26 cellular contexts compared by ENCODE assay signal in the genomic region with DNA sequence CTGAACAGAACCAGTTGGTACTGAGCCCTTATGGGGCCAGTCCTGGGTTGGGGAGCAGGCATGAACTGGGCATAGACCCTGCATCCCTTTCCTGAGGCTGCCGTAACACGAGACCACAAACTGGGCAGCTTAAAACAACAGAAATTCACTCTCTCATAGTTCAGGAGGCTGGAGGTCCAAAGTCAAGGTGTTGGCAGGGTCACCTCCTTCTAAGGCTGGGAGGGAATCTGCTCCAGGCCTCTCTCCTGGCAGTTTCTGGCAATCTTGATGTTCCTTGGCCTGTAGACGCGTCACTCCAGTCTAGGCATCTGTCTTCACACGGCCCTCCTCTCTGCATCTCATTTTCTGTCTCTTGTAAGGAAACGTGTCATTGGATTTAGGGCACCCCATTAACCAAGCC. TPM values are rescaled to one million over a fixed set of nuclear protein-coding genes. Genes with fewer than 3 reads are reported as not detected.
"Had no signal": no experiment of that assay in that cellular context is flagged by ENCODE, and none has a peak within 500 bp of the region (broad histone marks: within the 10 kb centered on the region; RNA-seq: fewer than 3 reads in every experiment).

No MANE protein-coding gene starts in this region.

- H3K4me3 ChIP-seq: gastroesophageal sphincter, hepatocyte, left ventricle myocardium inferior, lung, mucosa of descending colon, pancreas, psoas muscle, testis, transverse colon, uterus had no signal

- ATAC-seq: activated CD4-positive, CD25-positive, alpha-beta regulatory T cell treated with anti-CD3 and anti-CD28 coated beads, Interleukin-2, amount 50 U/mL, for 24 hours; gastroesophageal sphincter; mucosa of descending colon; pancreas; psoas muscle; stimulated activated naive CD8-positive, alpha-beta T cell treated with anti-CD3 and anti-CD28 coated beads, Interleukin-15, Interleukin-2, amounts not matched to agents 100 U/mL and 50 U/mL, for 24 hours had no signal

- H3K4me1 Mint-ChIP-seq: activated naive CD4-positive, alpha-beta T cell treated with anti-CD3 and anti-CD28 coated beads, Interleukin-2, amount 50 U/mL, for 24 hours had no signal

- H3K36me3 Mint-ChIP-seq: activated naive CD4-positive, alpha-beta T cell treated with anti-CD3 and anti-CD28 coated beads, Interleukin-2, amount 50 U/mL, for 24 hours had no signal

- DNase-seq: activated CD4-positive, alpha-beta T cell treated with anti-CD3 and anti-CD28 coated beads for 48 hours; activated CD4-positive, alpha-beta T cell treated with anti-CD3 and anti-CD28 coated beads, Interleukin-2, amount 50 U/mL, for 48 hours; activated CD8-positive, alpha-beta memory T cell treated with anti-CD3 and anti-CD28 coated beads for 24 hours; activated gamma-delta T cell; anterior cingulate cortex; cortex of kidney; left ventricle myocardium inferior; mesendoderm; mucosa of descending colon; nucleus accumbens; stimulated activated CD4-positive, alpha-beta T cell treated with anti-CD3 and anti-CD28 coated beads, Interleukin-2, amount 100 ng/mL, for 48 hours; stimulated activated naive CD8-positive, alpha-beta T cell treated with anti-CD3 and anti-CD28 coated beads, Interleukin-15, Interleukin-2, amounts not matched to agents 100 U/mL and 50 U/mL, for 24 hours; testis; transverse colon; WERI-Rb-1 had no signal

- H3K27ac ChIP-seq: gastroesophageal sphincter, hepatocyte, left ventricle myocardium inferior, pancreas, psoas muscle, testis, transverse colon, uterus, WERI-Rb-1 had no signal

- H3K4me2 ChIP-seq: hepatocyte had no signal

- H2AFZ ChIP-seq: hepatocyte had no signal

- H3K36me3 ChIP-seq: gastroesophageal sphincter, left ventricle myocardium inferior, pancreas, transverse colon, uterus, WERI-Rb-1 had no signal

- H3K27me3 ChIP-seq: gastroesophageal sphincter, hepatocyte, pancreas, testis, transverse colon, uterus had no signal

- H3K4me3 Mint-ChIP-seq: activated naive CD4-positive, alpha-beta T cell treated with anti-CD3 and anti-CD28 coated beads, Interleukin-2, amount 50 U/mL, for 24 hours; nephron had no signal

- H3K27ac Mint-ChIP-seq: activated naive CD4-positive, alpha-beta T cell treated with anti-CD3 and anti-CD28 coated beads, Interleukin-2, amount 50 U/mL, for 24 hours; nephron had no signal

- H3K9me3 Mint-ChIP-seq: activated naive CD4-positive, alpha-beta T cell treated with anti-CD3 and anti-CD28 coated beads, Interleukin-2, amount 50 U/mL, for 24 hours; nephron had no signal

- H3K9me3 ChIP-seq: gastroesophageal sphincter, left ventricle myocardium inferior, mucosa of descending colon, pancreas, psoas muscle, testis, transverse colon, uterus had no signal

- H3K27me3 Mint-ChIP-seq: activated naive CD4-positive, alpha-beta T cell treated with anti-CD3 and anti-CD28 coated beads, Interleukin-2, amount 50 U/mL, for 24 hours had no signal

- H3K79me2 ChIP-seq: hepatocyte had no signal

- H3K4me1 ChIP-seq: gastroesophageal sphincter, left ventricle myocardium inferior, pancreas, psoas muscle, uterus had no signal

RNA-seq across cellular contexts. Expression of gene SORCS2, which starts 19.8 kb away (rescaled TPM):
- total RNA-seq: endothelial cell of umbilical vein; T-helper 1 cell treated with Interleukin-12 subunit alpha and Interleukin-12 subunit beta and Interleukin-4 antibody, amounts not matched to agents 30 ng/mL and 1 ng/mL, for 36 hours had no signal
- polyA plus RNA-seq: endothelial cell of umbilical vein had no signal
